34 cellular contexts compared by ENCODE assay signal in the genomic region with DNA sequence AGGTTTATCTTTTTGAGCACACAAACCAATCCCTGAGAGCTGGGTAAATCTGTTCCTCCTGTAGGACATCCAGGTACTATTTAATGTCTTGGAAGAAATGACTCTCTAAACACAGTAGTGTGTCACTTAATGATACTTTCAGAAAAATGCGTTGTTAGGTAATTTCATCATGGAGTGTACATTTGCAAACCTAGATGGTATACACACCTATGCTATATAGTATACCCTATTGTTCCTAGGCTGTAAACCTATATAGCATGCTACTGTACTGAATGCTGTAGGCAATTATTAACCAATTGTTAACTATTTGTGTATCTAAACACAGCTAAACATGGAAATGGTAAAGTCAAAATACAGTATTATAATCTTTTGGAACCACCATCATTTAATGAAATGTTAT.
"Had no signal": no experiment of that assay in that cellular context is flagged by ENCODE, and none has a peak within 500 bp of the region (broad histone marks: within the 10 kb centered on the region; RNA-seq: fewer than 3 reads in every experiment).

No MANE protein-coding gene starts in this region.

- H3K4me3 ChIP-seq: MG63, PC-9, SJCRH30, SK-N-MC had no signal

- DNase-seq: Kasumi-1, MG63, NCI-H1048, NCI-H1092 treated with DMSO at 0.1 percent for 48 hours, NCI-H1105 treated with DMSO at 0.1 percent for 48 hours, NCI-H1417, NCI-H1436, NCI-H146, NCI-H1694, NCI-H187, NCI-H1930, NCI-H2029 treated with DMSO at 0.1 percent for 48 hours, NCI-H2081 treated with DMSO at 0.1 percent for 48 hours, NCI-H2107, NCI-H2171, NCI-H226, NCI-H446 treated with DMSO at 0.1 percent for 48 hours, NCI-H510A, NCI-H524, NCI-H526, NCI-H69, NCI-H748 treated with DMSO at 0.1 percent for 48 hours, NCI-H82, PC-9, SHP77, SIG-M5, SJCRH30, T-cell had no signal

- ATAC-seq: Panc1, Right ventricle myocardium inferior, SK-N-SH treated with all-trans-retinoic acid at 6 μM for 48 hours, T-cell had no signal

- H3K9me3 ChIP-seq: MG63, SJCRH30 had no signal

- H3K27me3 ChIP-seq: MG63, SJCRH30 had no signal

- H3K27ac ChIP-seq: PC-9, RWPE1, SJCRH30, SK-N-MC had no signal

- H3K4me1 ChIP-seq: SJCRH30 had no signal

- FAIRE-seq: RCC 7860 had no signal
